ENCODE assay signal across 1 cellular context in the genomic region with DNA sequence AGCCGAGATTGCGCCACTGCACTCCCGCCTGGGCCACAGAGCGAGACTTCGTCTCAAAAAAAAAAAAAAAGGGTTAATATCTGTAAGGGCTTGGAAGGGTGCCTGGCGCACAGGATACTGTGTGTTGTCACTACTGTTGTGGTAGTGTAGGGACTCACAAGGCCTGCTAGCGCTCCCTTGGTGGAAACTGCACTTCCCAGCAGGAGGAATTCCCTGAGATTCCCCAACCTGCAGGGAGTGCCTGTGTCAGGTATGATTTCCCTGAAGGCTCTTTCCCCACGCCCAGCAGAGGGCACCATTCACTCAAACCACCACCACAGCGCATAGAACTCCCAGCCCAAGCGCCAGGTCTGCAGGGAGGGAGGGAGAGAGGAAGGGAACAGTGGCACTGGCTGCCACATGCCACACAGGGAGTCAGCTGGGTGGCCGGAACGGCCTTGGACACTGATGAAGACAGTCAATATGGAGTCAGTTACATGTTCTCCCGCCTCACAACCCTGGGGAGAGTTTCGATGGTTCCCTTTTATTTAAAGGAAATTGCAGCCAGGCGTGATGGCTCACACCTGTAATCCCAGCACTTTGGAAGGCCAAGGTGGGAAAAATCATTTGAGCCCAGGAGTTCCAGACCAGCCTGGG.
TF ChIP-seq lines count a peak whose summit lies in the region.

No MANE protein-coding gene starts in this region.

TF ChIP-seq in HepG2, 621 proteins besides CTCF, POLR2A, EP300 and RAD21 (continued from another document and continues in another):
- TF ChIP-seq, protein P1, sequence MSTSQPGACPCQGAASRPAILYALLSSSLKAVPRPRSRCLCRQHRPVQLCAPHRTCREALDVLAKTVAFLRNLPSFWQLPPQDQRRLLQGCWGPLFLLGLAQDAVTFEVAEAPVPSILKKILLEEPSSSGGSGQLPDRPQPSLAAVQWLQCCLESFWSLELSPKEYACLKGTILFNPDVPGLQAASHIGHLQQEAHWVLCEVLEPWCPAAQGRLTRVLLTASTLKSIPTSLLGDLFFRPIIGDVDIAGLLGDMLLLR (CRISPR knock-in tag; IDR thresholded peaks at IDR 0.05) = no peak
- TF ChIP-seq SP2 (CRISPR knock-in tag; IDR thresholded peaks at IDR 0.05) (no peak), SSRP1 (CRISPR knock-in tag; IDR thresholded peaks at IDR 0.05) (peak; percentile 87), NR3C1 (CRISPR knock-in tag; IDR thresholded peaks at IDR 0.05) (no peak), ZNF619 (CRISPR knock-in tag; IDR thresholded peaks at IDR 0.05) (0 out of 2 replicates have a peak, but pooled peaks have one; percentile 51), ZNF282 (IDR thresholded peaks at IDR 0.05; ENCODE audit: partially characterized antibody) (no peak), KDM5B (CRISPR knock-in tag; IDR thresholded peaks at IDR 0.05; ENCODE audit: borderline replicate concordance) (peak; percentile 22; the same call in 1 of the 2 replicates), ZNF205 (CRISPR knock-in tag; IDR thresholded peaks at IDR 0.05) (peak; percentile 74; the same call in 1 of the 2 replicates), ZNF746 (CRISPR knock-in tag; IDR thresholded peaks at IDR 0.05) (0 out of 2 replicates have a peak, but pooled peaks have one; percentile 33), KDM3A (CRISPR knock-in tag; IDR thresholded peaks at IDR 0.05; ENCODE audit: low read depth) (peak; percentile 71; the same call in 1 of the 2 replicates), ZNF713 (CRISPR knock-in tag; IDR thresholded peaks at IDR 0.05) (0 out of 2 replicates have a peak, but pooled peaks have one; percentile 73), GABPA (IDR thresholded peaks at IDR 0.05; ENCODE audit: low read depth, low read length) (no peak), GABPA (CRISPR knock-in tag; IDR thresholded peaks at IDR 0.05; ENCODE audit: low read depth) (0 out of 2 replicates have a peak, but pooled peaks have one; percentile 15), SOX13 (IDR thresholded peaks at IDR 0.05) (no peak), SOX13 (CRISPR knock-in tag; conservative IDR thresholded peaks at IDR 0.05 in 1 of 2, IDR thresholded peaks at IDR 0.05 in 1 of 2) (0 out of 4 replicates have a peak, but pooled peaks of 1 of the 2 experiments have one; percentile 23), HCFC1 (IDR thresholded peaks at IDR 0.05; ENCODE audit: low read depth, low read length) (no peak), POLR2G (IDR thresholded peaks at IDR 0.05; ENCODE audit: low read depth, low read length) (no peak), GTF2F1 (IDR thresholded peaks at IDR 0.05; ENCODE audit: low read length) (no peak), ZNF614 (CRISPR knock-in tag; IDR thresholded peaks at IDR 0.05; ENCODE audit: borderline replicate concordance) (peak; percentile 89), ZNF616 (CRISPR knock-in tag; IDR thresholded peaks at IDR 0.05; ENCODE audit: low read depth) (no peak), XRCC5 (optimal IDR thresholded peaks at IDR 0.05; ENCODE audit: low read length) (peak; percentile 95), SMAD3 (CRISPR knock-in tag; IDR thresholded peaks at IDR 0.05) (0 out of 2 replicates have a peak, but pooled peaks have one; percentile 71), KMT2B (CRISPR knock-in tag; IDR thresholded peaks at IDR 0.05) (0 out of 2 replicates have a peak, but pooled peaks have one; percentile 31), ZSCAN31 (CRISPR knock-in tag; IDR thresholded peaks at IDR 0.05; ENCODE audit: low read depth) (no peak), SP5 (CRISPR knock-in tag; IDR thresholded peaks at IDR 0.05; ENCODE audit: borderline replicate concordance, low read depth) (peak; percentile 55; the same call in 1 of the 2 replicates), SP4 (CRISPR knock-in tag; IDR thresholded peaks at IDR 0.05) (peak; percentile 54; the same call in 1 of the 2 replicates), MXI1 (IDR thresholded peaks at IDR 0.05; ENCODE audit: borderline replicate concordance, low read depth, low read length) (no peak; the same call in 2 of the 3 replicates), SKI (IDR thresholded peaks at IDR 0.05; ENCODE audit: partially characterized antibody) (peak; percentile 26), NFKB2 (CRISPR knock-in tag; IDR thresholded peaks at IDR 0.05; ENCODE audit: borderline replicate concordance) (peak; percentile 38; the same call in 1 of the 2 replicates), HOXA5 (CRISPR knock-in tag; IDR thresholded peaks at IDR 0.05) (peak; percentile 85; the same call in 1 of the 2 replicates), ZSCAN9 (CRISPR knock-in tag; IDR thresholded peaks at IDR 0.05; ENCODE audit: borderline replicate concordance) (peak; percentile 30; the same call in 1 of the 2 replicates), ZNF274 (CRISPR knock-in tag; IDR thresholded peaks at IDR 0.05) (no peak), KAT8 (CRISPR knock-in tag; IDR thresholded peaks at IDR 0.05) (peak; percentile 67), NPAS2 (CRISPR knock-in tag; IDR thresholded peaks at IDR 0.05; ENCODE audit: borderline replicate concordance) (no peak), YEATS2 (CRISPR knock-in tag; IDR thresholded peaks at IDR 0.05; ENCODE audit: borderline replicate concordance) (peak; percentile 50; the same call in 1 of the 2 replicates), ZNF772 (CRISPR knock-in tag; IDR thresholded peaks at IDR 0.05) (peak; percentile 65; the same call in 1 of the 2 replicates), BORCS8-MEF2B (CRISPR knock-in tag; IDR thresholded peaks at IDR 0.05) (peak; percentile 91), TOPORS (CRISPR knock-in tag; IDR thresholded peaks at IDR 0.05) (0 out of 2 replicates have a peak, but pooled peaks have one; percentile 72), ZNF441 (CRISPR knock-in tag; IDR thresholded peaks at IDR 0.05; ENCODE audit: borderline replicate concordance) (0 out of 2 replicates have a peak, but pooled peaks have one; percentile 48), FOXK1 (CRISPR knock-in tag; IDR thresholded peaks at IDR 0.05; ENCODE audit: borderline replicate concordance, low read depth) (no peak; the same call in 1 of the 2 replicates)
- TF ChIP-seq, protein P2, sequence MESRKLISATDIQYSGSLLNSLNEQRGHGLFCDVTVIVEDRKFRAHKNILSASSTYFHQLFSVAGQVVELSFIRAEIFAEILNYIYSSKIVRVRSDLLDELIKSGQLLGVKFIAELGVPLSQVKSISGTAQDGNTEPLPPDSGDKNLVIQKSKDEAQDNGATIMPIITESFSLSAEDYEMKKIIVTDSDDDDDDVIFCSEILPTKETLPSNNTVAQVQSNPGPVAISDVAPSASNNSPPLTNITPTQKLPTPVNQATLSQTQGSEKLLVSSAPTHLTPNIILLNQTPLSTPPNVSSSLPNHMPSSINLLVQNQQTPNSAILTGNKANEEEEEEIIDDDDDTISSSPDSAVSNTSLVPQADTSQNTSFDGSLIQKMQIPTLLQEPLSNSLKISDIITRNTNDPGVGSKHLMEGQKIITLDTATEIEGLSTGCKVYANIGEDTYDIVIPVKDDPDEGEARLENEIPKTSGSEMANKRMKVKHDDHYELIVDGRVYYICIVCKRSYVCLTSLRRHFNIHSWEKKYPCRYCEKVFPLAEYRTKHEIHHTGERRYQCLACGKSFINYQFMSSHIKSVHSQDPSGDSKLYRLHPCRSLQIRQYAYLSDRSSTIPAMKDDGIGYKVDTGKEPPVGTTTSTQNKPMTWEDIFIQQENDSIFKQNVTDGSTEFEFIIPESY (CRISPR knock-in tag; IDR thresholded peaks at IDR 0.05) = peak; percentile 78
- TF ChIP-seq, protein P3, sequence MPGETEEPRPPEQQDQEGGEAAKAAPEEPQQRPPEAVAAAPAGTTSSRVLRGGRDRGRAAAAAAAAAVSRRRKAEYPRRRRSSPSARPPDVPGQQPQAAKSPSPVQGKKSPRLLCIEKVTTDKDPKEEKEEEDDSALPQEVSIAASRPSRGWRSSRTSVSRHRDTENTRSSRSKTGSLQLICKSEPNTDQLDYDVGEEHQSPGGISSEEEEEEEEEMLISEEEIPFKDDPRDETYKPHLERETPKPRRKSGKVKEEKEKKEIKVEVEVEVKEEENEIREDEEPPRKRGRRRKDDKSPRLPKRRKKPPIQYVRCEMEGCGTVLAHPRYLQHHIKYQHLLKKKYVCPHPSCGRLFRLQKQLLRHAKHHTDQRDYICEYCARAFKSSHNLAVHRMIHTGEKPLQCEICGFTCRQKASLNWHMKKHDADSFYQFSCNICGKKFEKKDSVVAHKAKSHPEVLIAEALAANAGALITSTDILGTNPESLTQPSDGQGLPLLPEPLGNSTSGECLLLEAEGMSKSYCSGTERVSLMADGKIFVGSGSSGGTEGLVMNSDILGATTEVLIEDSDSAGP (CRISPR knock-in tag; IDR thresholded peaks at IDR 0.05; ENCODE audit: borderline replicate concordance) = peak; percentile 56; the same call in 1 of the 2 replicates
- TF ChIP-seq, protein P4, sequence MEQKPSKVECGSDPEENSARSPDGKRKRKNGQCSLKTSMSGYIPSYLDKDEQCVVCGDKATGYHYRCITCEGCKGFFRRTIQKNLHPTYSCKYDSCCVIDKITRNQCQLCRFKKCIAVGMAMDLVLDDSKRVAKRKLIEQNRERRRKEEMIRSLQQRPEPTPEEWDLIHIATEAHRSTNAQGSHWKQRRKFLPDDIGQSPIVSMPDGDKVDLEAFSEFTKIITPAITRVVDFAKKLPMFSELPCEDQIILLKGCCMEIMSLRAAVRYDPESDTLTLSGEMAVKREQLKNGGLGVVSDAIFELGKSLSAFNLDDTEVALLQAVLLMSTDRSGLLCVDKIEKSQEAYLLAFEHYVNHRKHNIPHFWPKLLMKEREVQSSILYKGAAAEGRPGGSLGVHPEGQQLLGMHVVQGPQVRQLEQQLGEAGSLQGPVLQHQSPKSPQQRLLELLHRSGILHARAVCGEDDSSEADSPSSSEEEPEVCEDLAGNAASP (CRISPR knock-in tag; IDR thresholded peaks at IDR 0.05; ENCODE audit: borderline replicate concordance) = peak; percentile 68
- TF ChIP-seq, protein P5, sequence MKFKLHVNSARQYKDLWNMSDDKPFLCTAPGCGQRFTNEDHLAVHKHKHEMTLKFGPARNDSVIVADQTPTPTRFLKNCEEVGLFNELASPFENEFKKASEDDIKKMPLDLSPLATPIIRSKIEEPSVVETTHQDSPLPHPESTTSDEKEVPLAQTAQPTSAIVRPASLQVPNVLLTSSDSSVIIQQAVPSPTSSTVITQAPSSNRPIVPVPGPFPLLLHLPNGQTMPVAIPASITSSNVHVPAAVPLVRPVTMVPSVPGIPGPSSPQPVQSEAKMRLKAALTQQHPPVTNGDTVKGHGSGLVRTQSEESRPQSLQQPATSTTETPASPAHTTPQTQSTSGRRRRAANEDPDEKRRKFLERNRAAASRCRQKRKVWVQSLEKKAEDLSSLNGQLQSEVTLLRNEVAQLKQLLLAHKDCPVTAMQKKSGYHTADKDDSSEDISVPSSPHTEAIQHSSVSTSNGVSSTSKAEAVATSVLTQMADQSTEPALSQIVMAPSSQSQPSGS (CRISPR knock-in tag; IDR thresholded peaks at IDR 0.05) = peak; percentile 64; the same call in 1 of the 2 replicates
- TF ChIP-seq, protein P6, sequence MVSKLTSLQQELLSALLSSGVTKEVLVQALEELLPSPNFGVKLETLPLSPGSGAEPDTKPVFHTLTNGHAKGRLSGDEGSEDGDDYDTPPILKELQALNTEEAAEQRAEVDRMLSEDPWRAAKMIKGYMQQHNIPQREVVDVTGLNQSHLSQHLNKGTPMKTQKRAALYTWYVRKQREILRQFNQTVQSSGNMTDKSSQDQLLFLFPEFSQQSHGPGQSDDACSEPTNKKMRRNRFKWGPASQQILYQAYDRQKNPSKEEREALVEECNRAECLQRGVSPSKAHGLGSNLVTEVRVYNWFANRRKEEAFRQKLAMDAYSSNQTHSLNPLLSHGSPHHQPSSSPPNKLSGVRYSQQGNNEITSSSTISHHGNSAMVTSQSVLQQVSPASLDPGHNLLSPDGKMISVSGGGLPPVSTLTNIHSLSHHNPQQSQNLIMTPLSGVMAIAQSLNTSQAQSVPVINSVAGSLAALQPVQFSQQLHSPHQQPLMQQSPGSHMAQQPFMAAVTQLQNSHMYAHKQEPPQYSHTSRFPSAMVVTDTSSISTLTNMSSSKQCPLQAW (CRISPR knock-in tag; IDR thresholded peaks at IDR 0.05) = peak; percentile 90
- TF ChIP-seq, protein P7, sequence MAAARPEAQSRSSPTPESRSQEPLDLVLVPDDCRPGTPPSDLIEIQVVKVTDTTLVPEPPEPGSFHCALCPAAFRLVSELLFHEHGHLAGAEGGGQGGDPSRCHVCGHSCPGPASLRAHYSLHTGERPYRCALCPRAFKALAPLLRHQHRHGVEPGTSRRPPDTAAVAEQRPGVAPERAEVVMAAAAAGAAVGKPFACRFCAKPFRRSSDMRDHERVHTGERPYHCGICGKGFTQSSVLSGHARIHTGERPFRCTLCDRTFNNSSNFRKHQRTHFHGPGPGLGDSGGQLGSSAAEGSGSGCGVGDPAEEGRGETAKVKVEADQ (CRISPR knock-in tag; IDR thresholded peaks at IDR 0.05; ENCODE audit: borderline replicate concordance) = no peak
- TF ChIP-seq, protein P8, sequence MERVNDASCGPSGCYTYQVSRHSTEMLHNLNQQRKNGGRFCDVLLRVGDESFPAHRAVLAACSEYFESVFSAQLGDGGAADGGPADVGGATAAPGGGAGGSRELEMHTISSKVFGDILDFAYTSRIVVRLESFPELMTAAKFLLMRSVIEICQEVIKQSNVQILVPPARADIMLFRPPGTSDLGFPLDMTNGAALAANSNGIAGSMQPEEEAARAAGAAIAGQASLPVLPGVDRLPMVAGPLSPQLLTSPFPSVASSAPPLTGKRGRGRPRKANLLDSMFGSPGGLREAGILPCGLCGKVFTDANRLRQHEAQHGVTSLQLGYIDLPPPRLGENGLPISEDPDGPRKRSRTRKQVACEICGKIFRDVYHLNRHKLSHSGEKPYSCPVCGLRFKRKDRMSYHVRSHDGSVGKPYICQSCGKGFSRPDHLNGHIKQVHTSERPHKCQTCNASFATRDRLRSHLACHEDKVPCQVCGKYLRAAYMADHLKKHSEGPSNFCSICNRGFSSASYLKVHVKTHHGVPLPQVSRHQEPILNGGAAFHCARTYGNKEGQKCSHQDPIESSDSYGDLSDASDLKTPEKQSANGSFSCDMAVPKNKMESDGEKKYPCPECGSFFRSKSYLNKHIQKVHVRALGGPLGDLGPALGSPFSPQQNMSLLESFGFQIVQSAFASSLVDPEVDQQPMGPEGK (CRISPR knock-in tag; IDR thresholded peaks at IDR 0.05) = peak; percentile 52
- TF ChIP-seq, protein P9, sequence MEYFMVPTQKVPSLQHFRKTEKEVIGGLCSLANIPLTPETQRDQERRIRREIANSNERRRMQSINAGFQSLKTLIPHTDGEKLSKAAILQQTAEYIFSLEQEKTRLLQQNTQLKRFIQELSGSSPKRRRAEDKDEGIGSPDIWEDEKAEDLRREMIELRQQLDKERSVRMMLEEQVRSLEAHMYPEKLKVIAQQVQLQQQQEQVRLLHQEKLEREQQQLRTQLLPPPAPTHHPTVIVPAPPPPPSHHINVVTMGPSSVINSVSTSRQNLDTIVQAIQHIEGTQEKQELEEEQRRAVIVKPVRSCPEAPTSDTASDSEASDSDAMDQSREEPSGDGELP (IDR thresholded peaks at IDR 0.05; ENCODE audit: borderline replicate concordance, low read depth) = peak; percentile 63; the same call in 1 of the 2 replicates
- TF ChIP-seq, protein P10, sequence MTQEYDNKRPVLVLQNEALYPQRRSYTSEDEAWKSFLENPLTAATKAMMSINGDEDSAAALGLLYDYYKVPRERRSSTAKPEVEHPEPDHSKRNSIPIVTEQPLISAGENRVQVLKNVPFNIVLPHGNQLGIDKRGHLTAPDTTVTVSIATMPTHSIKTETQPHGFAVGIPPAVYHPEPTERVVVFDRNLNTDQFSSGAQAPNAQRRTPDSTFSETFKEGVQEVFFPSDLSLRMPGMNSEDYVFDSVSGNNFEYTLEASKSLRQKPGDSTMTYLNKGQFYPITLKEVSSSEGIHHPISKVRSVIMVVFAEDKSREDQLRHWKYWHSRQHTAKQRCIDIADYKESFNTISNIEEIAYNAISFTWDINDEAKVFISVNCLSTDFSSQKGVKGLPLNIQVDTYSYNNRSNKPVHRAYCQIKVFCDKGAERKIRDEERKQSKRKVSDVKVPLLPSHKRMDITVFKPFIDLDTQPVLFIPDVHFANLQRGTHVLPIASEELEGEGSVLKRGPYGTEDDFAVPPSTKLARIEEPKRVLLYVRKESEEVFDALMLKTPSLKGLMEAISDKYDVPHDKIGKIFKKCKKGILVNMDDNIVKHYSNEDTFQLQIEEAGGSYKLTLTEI (CRISPR knock-in tag; conservative IDR thresholded peaks at IDR 0.05) = no peak
